36 cellular contexts compared by ENCODE assay signal in genomic region chr4:22984390-22984789, GRCh38.
"Had no signal": no experiment of that assay in that cellular context is flagged by ENCODE, and none has a peak within 500 bp of the region (broad histone marks: within the 10 kb centered on the region; RNA-seq: fewer than 3 reads in every experiment).

No MANE protein-coding gene starts in this region.

- H3K36me3 ChIP-seq: MG63 had no signal

- DNase-seq: Karpas-422, Kasumi-1, MG63, MM.1S, MV-4-11, NCI-H1048, NCI-H1092, NCI-H1092 treated with DMSO at 0.1 percent for 48 hours, NCI-H1105, NCI-H1105 treated with DMSO at 0.1 percent for 48 hours, NCI-H1417, NCI-H1417 treated with DMSO at 0.1 percent for 48 hours, NCI-H1436, NCI-H1436 treated with DMSO at 0.1 percent for 48 hours, NCI-H146, NCI-H1694, NCI-H1694 treated with DMSO at 0.1 percent for 48 hours, NCI-H187, NCI-H187 treated with DMSO at 0.1 percent for 48 hours, NCI-H1930, NCI-H2029, NCI-H2029 treated with DMSO at 0.1 percent for 48 hours, NCI-H2081, NCI-H2081 treated with DMSO at 0.1 percent for 48 hours, NCI-H2107, NCI-H2171, NCI-H2171 treated with DMSO at 0.1 percent for 48 hours, NCI-H2227 treated with DMSO at 0.1 percent for 48 hours, NCI-H226, NCI-H345, NCI-H446, NCI-H446 treated with DMSO at 0.1 percent for 48 hours, NCI-H510A, NCI-H510A treated with DMSO at 0.1 percent for 48 hours, NCI-H524, NCI-H524 treated with DMSO at 0.1 percent for 48 hours had no signal

- H3K9me3 ChIP-seq: MG63 had no signal

- H3K27me3 ChIP-seq: MG63 had no signal

- H3K4me3 ChIP-seq: MG63 had no signal
